ENCODE assay signal across 9 cellular contexts in genomic region chr6:32627831-32628230, GRCh38. TPM values are rescaled to one million over a fixed set of nuclear protein-coding genes. Genes with fewer than 3 reads are reported as not detected.
DNase-seq lines count a peak whose midpoint lies in the region; ATAC-seq, FAIRE-seq and TF ChIP-seq lines count a peak whose summit lies in the region.
"Had no signal": no experiment of that assay in that cellular context is flagged by ENCODE, and none has a peak within 500 bp of the region (broad histone marks: within the 10 kb centered on the region; RNA-seq: fewer than 3 reads in every experiment).

No MANE protein-coding gene starts in this region.

- no peaks in the 10 kb centered on the region for H3K36me3 ChIP-seq in CD4-positive, CD25-positive, alpha-beta regulatory T cell (ENCODE audit: control insufficient read depth, insufficient read depth, low read length)
- H3K36me3 ChIP-seq in kidney (ENCODE audit: control insufficient read depth in 1 of 2, insufficient read depth in 2 of 2, low read length in 2 of 2) = no peaks in the 10 kb centered on the region

- DNase-seq in CD4-positive, CD25-positive, alpha-beta regulatory T cell = peak in 1 of 3 donors; percentile 46
- DNase-seq in kidney (no peak), NCI-H2171 (lab: John Stamatoyannopoulos, UW) (no peak), HuH-7 (ENCODE audit: low spot score) (no peak), NCI-H1105 (lab: John Stamatoyannopoulos, UW) (no peak)
- no peak for DNase-seq in stimulated activated CD8-positive, alpha-beta memory T cell treated with anti-CD3 and anti-CD28 coated beads, Interleukin-4, amount 100 ng/mL, for 48 hours

- intact Hi-C loops in kidney (cut with DNase I) = no loop called here

- peaks cover 0 to 3% (median 0%) of the 10 kb centered on the region in 7 donors for H3K9me3 Mint-ChIP-seq in CD4-positive, CD25-positive, alpha-beta regulatory T cell

- FAIRE-seq in TTC549 (lab: Jason Lieb, UNC) (peak; percentile 79), kidney (lab: Jason Lieb, UNC) (peak; percentile 82)

- peaks cover 4% of the 10 kb centered on the region for H3K27me3 Mint-ChIP-seq in CD4-positive, CD25-positive, alpha-beta regulatory T cell

- peak in 1 of 2 donors; percentile 26 for ATAC-seq in CD4-positive, CD25-positive, alpha-beta regulatory T cell (ENCODE audit: low read depth in 2 of 2)
- peak; percentile 40 for ATAC-seq in GM19463 (IDR thresholded peaks at IDR 0.05; ENCODE audit: unreplicated experiment)

- H3K4me1 ChIP-seq in CD4-positive, CD25-positive, alpha-beta regulatory T cell (ENCODE audit: control insufficient read depth, insufficient read depth, low read length, poor library complexity, severe bottlenecking) = peaks cover 19% of the 10 kb centered on the region
- H3K4me1 ChIP-seq in kidney (ENCODE audit: control insufficient read depth in 1 of 2, insufficient read depth in 1 of 2, low read depth in 1 of 2, low read length in 2 of 2) = no peaks in the 10 kb centered on the region

- peak overlapping the region; percentile 5 to 74 (median 46) for H3K4me3 Mint-ChIP-seq in CD4-positive, CD25-positive, alpha-beta regulatory T cell
- H3K4me3 Mint-ChIP-seq: mesothelial cell of epicardium had no signal

- peak overlapping the region; percentile 55 for H3K4me3 ChIP-seq in CD4-positive, CD25-positive, alpha-beta regulatory T cell (ENCODE audit: low read depth, low read length)
- no peak overlapping the region for H3K4me3 ChIP-seq in kidney (ENCODE audit: low read length in 2 of 2)

- no peaks in the 10 kb centered on the region for H3K27me3 ChIP-seq in CD4-positive, CD25-positive, alpha-beta regulatory T cell (ENCODE audit: control insufficient read depth, insufficient read depth, low read length)

- TF ChIP-seq CTCF in kidney (IDR thresholded peaks at IDR 0.05; ENCODE audit: borderline replicate concordance, extremely low read depth, insufficient read depth) = peak; percentile 3

- H3K4me1 Mint-ChIP-seq in CD4-positive, CD25-positive, alpha-beta regulatory T cell = peaks cover 16 to 54% (median 35%) of the 10 kb centered on the region in 4 donors

- no peaks in the 10 kb centered on the region for H3K36me3 Mint-ChIP-seq in CD4-positive, CD25-positive, alpha-beta regulatory T cell
- H3K36me3 Mint-ChIP-seq: mesothelial cell of epicardium had no signal

- peak overlapping the region in 2 of 3 donors; percentile 87 to 90 for H3K27ac Mint-ChIP-seq in CD4-positive, CD25-positive, alpha-beta regulatory T cell
- H3K27ac Mint-ChIP-seq: mesothelial cell of epicardium had no signal

- peak overlapping the region; percentile 33 for H3K27ac ChIP-seq in CD4-positive, CD25-positive, alpha-beta regulatory T cell (ENCODE audit: insufficient read depth, low read length, poor library complexity, severe bottlenecking)
- H3K27ac ChIP-seq in kidney (ENCODE audit: low read depth in 2 of 2, low read length in 2 of 2) = peak overlapping the region in 1 of 2 donors; percentile 14

- H3K9me3 ChIP-seq in CD4-positive, CD25-positive, alpha-beta regulatory T cell (ENCODE audit: control insufficient read depth in 2 of 2, low read length in 2 of 2) = no peaks in the 10 kb centered on the region
- H3K9me3 ChIP-seq in kidney (ENCODE audit: control insufficient read depth in 1 of 2, low read length in 2 of 2) = no peaks in the 10 kb centered on the region

- H3K9ac ChIP-seq in kidney (ENCODE audit: low read length in 2 of 2) = no peak overlapping the region

RNA-seq across cellular contexts. Expression of gene HLA-DQA1, which starts 9.4 kb away (rescaled TPM):
- total RNA-seq in CD4-positive, CD25-positive, alpha-beta regulatory T cell = 20.3 TPM
- 10 to 100 TPM in 3 of 4 donors, 1 to 10 TPM in 1; 4.2 to 86.7 (median 21.8) TPM for polyA plus RNA-seq in CD4-positive, CD25-positive, alpha-beta regulatory T cell
- 63.5 TPM for total RNA-seq in kidney
- polyA plus RNA-seq in kidney (ENCODE audit: insufficient read depth, low read depth, low replicate concordance) = 29.6 TPM
- total RNA-seq: mesothelial cell of epicardium had no signal

RNA-seq across cellular contexts. Expression of gene HLA-DRB1, which starts 38.2 kb away (rescaled TPM):
- total RNA-seq in CD4-positive, CD25-positive, alpha-beta regulatory T cell = 186 TPM
- polyA plus RNA-seq in CD4-positive, CD25-positive, alpha-beta regulatory T cell = 100 to 1,000 TPM in 3 of 4 donors, 10 to 100 TPM in 1; 95.6 to 306 (median 262) TPM
- total RNA-seq in kidney = 267 TPM
- 280 TPM for polyA plus RNA-seq in kidney (ENCODE audit: insufficient read depth, low read depth, low replicate concordance)

RNA-seq across cellular contexts. Expression of gene HLA-DQB1, which starts 38.6 kb away (rescaled TPM):
- 204 TPM for total RNA-seq in CD4-positive, CD25-positive, alpha-beta regulatory T cell
- polyA plus RNA-seq in CD4-positive, CD25-positive, alpha-beta regulatory T cell = 100 to 1,000 TPM in 2 of 4 donors, 10 to 100 TPM in 1, 1 to 10 TPM in 1; 6.1 to 234 (median 99.9) TPM
- total RNA-seq in kidney = 13.8 TPM
- 48.0 TPM for polyA plus RNA-seq in kidney (ENCODE audit: insufficient read depth, low read depth, low replicate concordance)

Comparison
In these comparisons a context has a peak if more than half of its experiments do, and no peak if none do; other contexts are left out.
1. RNA of gene HLA-DQB1, which starts 38.6 kb away (total RNA-seq): 204 TPM in CD4-positive, CD25-positive, alpha-beta regulatory T cell (single experiment); 13.8 TPM in kidney (single experiment); every median in the first group is over 10 times any median in the second.